ENCODE assay signal across 11 cellular contexts in the genomic region with DNA sequence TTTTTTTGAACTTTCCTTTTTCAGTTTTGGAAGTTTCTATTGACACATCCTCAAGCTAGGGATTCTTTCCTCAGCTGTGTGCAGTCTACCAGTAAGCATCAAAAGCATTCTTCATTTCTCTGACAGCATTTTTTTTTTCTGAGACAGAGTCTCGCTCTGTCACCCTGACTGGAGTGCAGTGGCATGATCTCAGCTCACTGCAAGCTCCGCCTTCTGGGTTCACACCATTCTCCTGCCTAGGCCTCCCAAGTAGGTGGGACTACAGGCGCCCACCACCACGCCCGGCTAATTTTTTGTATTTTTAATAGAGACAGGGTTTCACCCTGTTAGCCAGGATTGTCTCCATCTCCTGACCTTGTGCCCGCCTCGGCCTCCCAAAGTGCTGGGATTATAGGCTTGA. TPM values are rescaled to one million over a fixed set of nuclear protein-coding genes. Genes with fewer than 3 reads are reported as not detected.
"Had no signal": no experiment of that assay in that cellular context is flagged by ENCODE, and none has a peak within 500 bp of the region (broad histone marks: within the 10 kb centered on the region; RNA-seq: fewer than 3 reads in every experiment).

No MANE protein-coding gene starts in this region.

RNA-seq across cellular contexts. Expression of a gene that starts 5.0 kb away (rescaled TPM):
- total RNA-seq: activated naive CD4-positive, alpha-beta T cell treated with anti-CD3 and anti-CD28 coated beads for 36 hours; activated T-cell treated with anti-CD3 and anti-CD28 coated beads, Interleukin-2, amount 50 U/mL, for 4 hours; cerebellum; esophagus squamous epithelium; kidney; left lung; lung microvascular endothelial cell; myocyte; T-helper 1 cell treated with Interleukin-12 subunit alpha and Interleukin-12 subunit beta and Interleukin-4 antibody, amounts not matched to agents 30 ng/mL and 1 ng/mL, for 36 hours; thoracic aorta; upper lobe of right lung had no signal

RNA-seq across cellular contexts. Expression of a gene that starts 58.9 kb away (rescaled TPM):
- total RNA-seq: activated naive CD4-positive, alpha-beta T cell treated with anti-CD3 and anti-CD28 coated beads for 36 hours; activated T-cell treated with anti-CD3 and anti-CD28 coated beads, Interleukin-2, amount 50 U/mL, for 4 hours; cerebellum; left lung; myocyte; T-helper 1 cell treated with Interleukin-12 subunit alpha and Interleukin-12 subunit beta and Interleukin-4 antibody, amounts not matched to agents 30 ng/mL and 1 ng/mL, for 36 hours; thoracic aorta; upper lobe of right lung had no signal
